ENCODE assay signal across 8 cellular contexts in genomic region chr20:45857114-45857835, GRCh38. TPM values are rescaled to one million over a fixed set of nuclear protein-coding genes. Genes with fewer than 3 reads are reported as not detected.
DNase-seq lines count a peak whose midpoint lies in the region; ATAC-seq and TF ChIP-seq lines count a peak whose summit lies in the region.

ACOT8 (minus strand) TSS chr20:45857392; CDS start chr20:45857315, 77 bp downstream.
ZSWIM3 (plus strand) TSS chr20:45857614; CDS start chr20:45857826, 212 bp downstream.

- H2AFZ ChIP-seq in DND-41 (ENCODE audit: low read depth, low read length): peak within 1 kb of the TSS; percentile 95
- H2AFZ ChIP-seq in KMS-11 (ENCODE audit: low read depth): peak within 1 kb of the TSS; percentile 95
- H2AFZ ChIP-seq in fibroblast of lung (ENCODE audit: low read length): peak within 1 kb of the TSS; percentile 84

- no peaks in the 10 kb centered on the region for H3K9me3 ChIP-seq in DND-41 (ENCODE audit: insufficient read depth, low read length, severe bottlenecking)
- no peaks in the 10 kb centered on the region for H3K9me3 ChIP-seq in Panc1 (ENCODE audit: control insufficient read depth, insufficient read depth, low read depth, low read length)
- no peaks in the 10 kb centered on the region for H3K9me3 ChIP-seq in fibroblast of lung (ENCODE audit: control insufficient read depth, insufficient read depth, low read depth, low read length)

- H3K9ac ChIP-seq in DND-41 (ENCODE audit: low read depth, low read length) (peak within 1 kb of the TSS; percentile 91), KMS-11 (peak within 1 kb of the TSS; percentile 56; the same call in 1 of the 2 replicates), fibroblast of lung (ENCODE audit: insufficient read depth, low read length) (peak within 1 kb of the TSS; percentile 74)

- H3K9me3 Mint-ChIP-seq in activated T-cell treated with anti-CD3 and anti-CD28 coated beads, Interleukin-2, amount 50 U/mL, for 72 hours: no peaks in the 10 kb centered on the region
- no peaks in the 10 kb centered on the region for H3K9me3 Mint-ChIP-seq in naive B cell
- H3K9me3 Mint-ChIP-seq in stimulated activated effector memory CD8-positive, alpha-beta T cell treated with anti-CD3 and anti-CD28 coated beads, Interleukin-12 subunit alpha, Interleukin-12 subunit beta, amount 100 ng/mL, for 72 hours: no peaks in the 10 kb centered on the region

- in situ Hi-C loops in Panc1 (cut with HindIII; ENCODE audit: low pct_unique_long_range_greater_than_20kb, low sequenced_read_pairs): no loop called here

- POLR2A ChIA-PET in Panc1 (lab: Charles Lee): no interaction called here

- peak within 1 kb of the TSS; percentile 97 for H3K27ac Mint-ChIP-seq in activated T-cell treated with anti-CD3 and anti-CD28 coated beads, Interleukin-2, amount 50 U/mL, for 72 hours
- H3K27ac Mint-ChIP-seq in naive B cell: peak within 1 kb of the TSS; percentile 91 to 97 (median 93)
- H3K27ac Mint-ChIP-seq in stimulated activated effector memory CD8-positive, alpha-beta T cell treated with anti-CD3 and anti-CD28 coated beads, Interleukin-12 subunit alpha, Interleukin-12 subunit beta, amount 100 ng/mL, for 72 hours: peak within 1 kb of the TSS; percentile 97

- H3K4me1 ChIP-seq in DND-41 (ENCODE audit: insufficient read depth, low read length) (peaks cover 47% of the 10 kb centered on the region), KMS-11 (ENCODE audit: low read depth, poor library complexity, severe bottlenecking) (peaks cover 30% of the 10 kb centered on the region), Panc1 (ENCODE audit: control insufficient read depth, insufficient read depth, low read length) (peaks cover 10% of the 10 kb centered on the region), fibroblast of lung (ENCODE audit: control insufficient read depth, extremely low read depth, insufficient read depth, low read length) (peaks cover 2% of the 10 kb centered on the region)

- H3K27me3 ChIP-seq in DND-41 (ENCODE audit: insufficient read depth, low read length, poor library complexity) (no peaks in the 10 kb centered on the region), KMS-11 (ENCODE audit: insufficient read depth, low read depth) (no peaks in the 10 kb centered on the region), Panc1 (ENCODE audit: control insufficient read depth, insufficient read depth, low read length) (no peaks in the 10 kb centered on the region), fibroblast of lung (ENCODE audit: control insufficient read depth, insufficient read depth, low read length) (no peaks in the 10 kb centered on the region)

- H3K27ac ChIP-seq in DND-41 (ENCODE audit: low read length) (peak within 1 kb of the TSS; percentile 83), KMS-11 (peak within 1 kb of the TSS; percentile 13; the same call in 1 of the 2 replicates), Panc1 (ENCODE audit: low read length) (peak within 1 kb of the TSS; percentile 85), fibroblast of lung (ENCODE audit: insufficient read depth, low read length) (peak within 1 kb of the TSS; percentile 73)

- H3K4me3 ChIP-seq in DND-41 (ENCODE audit: low read depth in 1 of 2, low read length in 2 of 2): peak within 1 kb of the TSS; percentile 93 to 94
- no peak within 1 kb of the TSS for H3K4me3 ChIP-seq in KMS-11 (IDR thresholded peaks at IDR 0.05; ENCODE audit: insufficient read depth, low read depth, low read length)
- H3K4me3 ChIP-seq in Panc1 (ENCODE audit: low read depth in 2 of 2, low read length in 2 of 2): peak within 1 kb of the TSS; percentile 81 to 93
- peak within 1 kb of the TSS; percentile 83 to 86 (median 86) for H3K4me3 ChIP-seq in fibroblast of lung (replicated peaks in 1 of 4; ENCODE audit: control extremely low read depth in 1 of 4, insufficient read depth in 1 of 4, low read depth in 3 of 4, low read length in 4 of 4)

- CTCF ChIA-PET in Panc1 (lab: Charles Lee): no interaction called here

- peak; percentile 99 for DNase-seq in DND-41
- peak; percentile 99 for DNase-seq in Panc1 (ENCODE audit: low read depth, low spot score)
- DNase-seq in activated T-cell treated with anti-CD3 and anti-CD28 coated beads, Interleukin-2, amount 50 U/mL, for 72 hours: peak; percentile 94 to 97
- DNase-seq in fibroblast of lung (ENCODE audit: low read depth in 2 of 2): peak; percentile 100
- peak; percentile 98 for DNase-seq in naive B cell
- DNase-seq in stimulated activated effector memory CD8-positive, alpha-beta T cell treated with anti-CD3 and anti-CD28 coated beads, Interleukin-12 subunit alpha, Interleukin-12 subunit beta, amount 100 ng/mL, for 72 hours (ENCODE audit: low spot score in 2 of 2): peak; percentile 83 to 94

- peaks cover 46% of the 10 kb centered on the region for H3K79me2 ChIP-seq in DND-41 (ENCODE audit: insufficient read depth, low read length)
- peaks cover 24% of the 10 kb centered on the region for H3K79me2 ChIP-seq in KMS-11 (ENCODE audit: insufficient read depth, low read depth)
- peaks cover 19% of the 10 kb centered on the region for H3K79me2 ChIP-seq in fibroblast of lung (ENCODE audit: control insufficient read depth, insufficient read depth, low read length)

- peaks cover 60% of the 10 kb centered on the region for H3K4me1 Mint-ChIP-seq in activated T-cell treated with anti-CD3 and anti-CD28 coated beads, Interleukin-2, amount 50 U/mL, for 72 hours (ENCODE audit: low read depth)
- H3K4me1 Mint-ChIP-seq in naive B cell: peaks cover 28 to 47% (median 46%) of the 10 kb centered on the region in 3 donors
- peaks cover 36% of the 10 kb centered on the region for H3K4me1 Mint-ChIP-seq in stimulated activated effector memory CD8-positive, alpha-beta T cell treated with anti-CD3 and anti-CD28 coated beads, Interleukin-12 subunit alpha, Interleukin-12 subunit beta, amount 100 ng/mL, for 72 hours

- no TSS peak for BruUV-seq in Panc1 (replicated peaks; lab: Mats Ljungman, UMichigan)

- H3K4me2 ChIP-seq in DND-41 (ENCODE audit: insufficient read depth, low read length): peak within 1 kb of the TSS; percentile 80
- H3K4me2 ChIP-seq in KMS-11: peak within 1 kb of the TSS; percentile 93
- peak within 1 kb of the TSS; percentile 88 for H3K4me2 ChIP-seq in fibroblast of lung (ENCODE audit: extremely low read depth, insufficient read depth, low read length)

- peaks cover under 1 to 2% of the 10 kb centered on the region in 2 donors for H3K36me3 Mint-ChIP-seq in activated T-cell treated with anti-CD3 and anti-CD28 coated beads, Interleukin-2, amount 50 U/mL, for 72 hours (ENCODE audit: insufficient read depth in 2 of 2)
- peaks cover 6 to 11% of the 10 kb centered on the region in 2 donors for H3K36me3 Mint-ChIP-seq in naive B cell
- H3K36me3 Mint-ChIP-seq in stimulated activated effector memory CD8-positive, alpha-beta T cell treated with anti-CD3 and anti-CD28 coated beads, Interleukin-12 subunit alpha, Interleukin-12 subunit beta, amount 100 ng/mL, for 72 hours: peaks cover 15% of the 10 kb centered on the region

- peak within 1 kb of the TSS; percentile 95 to 98 for H3K4me3 Mint-ChIP-seq in activated T-cell treated with anti-CD3 and anti-CD28 coated beads, Interleukin-2, amount 50 U/mL, for 72 hours
- H3K4me3 Mint-ChIP-seq in naive B cell: peak within 1 kb of the TSS; percentile 91 to 99 (median 95)
- H3K4me3 Mint-ChIP-seq in stimulated activated effector memory CD8-positive, alpha-beta T cell treated with anti-CD3 and anti-CD28 coated beads, Interleukin-12 subunit alpha, Interleukin-12 subunit beta, amount 100 ng/mL, for 72 hours: peak within 1 kb of the TSS; percentile 98

- TF ChIP-seq CTCF in DND-41 (IDR thresholded peaks at IDR 0.05; ENCODE audit: borderline replicate concordance, extremely low read depth, low read length, poor library complexity, severe bottlenecking): no peak
- no peak for TF ChIP-seq CTCF in KMS-11 (conservative IDR thresholded peaks at IDR 0.05; ENCODE audit: low read depth, low read length)
- TF ChIP-seq CTCF in Panc1 (IDR thresholded peaks at IDR 0.05): no peak
- no peak for TF ChIP-seq CTCF in fibroblast of lung (conservative IDR thresholded peaks at IDR 0.05 in 1 of 2, IDR thresholded peaks at IDR 0.05 in 1 of 2; ENCODE audit: low read depth in 1 of 2, low read length in 2 of 2)

- H3K36me3 ChIP-seq in DND-41 (ENCODE audit: insufficient read depth, low read length) (peaks cover 16% of the 10 kb centered on the region), KMS-11 (ENCODE audit: insufficient read depth) (no peaks in the 10 kb centered on the region), Panc1 (ENCODE audit: control insufficient read depth, insufficient read depth, low read length) (no peaks in the 10 kb centered on the region; the same call in none of the 2 replicates), fibroblast of lung (ENCODE audit: control insufficient read depth, insufficient read depth, low read length) (peaks cover 3% of the 10 kb centered on the region)

- peak; percentile 97 for ATAC-seq in DND-41 (ENCODE audit: insufficient read depth, low read depth)
- ATAC-seq in GM21786 (IDR thresholded peaks at IDR 0.05; ENCODE audit: unreplicated experiment): peak; percentile 96
- ATAC-seq in Panc1: peak; percentile 98
- peak; percentile 97 for ATAC-seq in activated T-cell treated with anti-CD3 and anti-CD28 coated beads, Interleukin-2, amount 50 U/mL, for 72 hours (replicated peaks in 1 of 2)
- ATAC-seq in naive B cell (ENCODE audit: low read depth in 2 of 2): peak; percentile 97
- peak; percentile 98 for ATAC-seq in stimulated activated effector memory CD8-positive, alpha-beta T cell treated with anti-CD3 and anti-CD28 coated beads, Interleukin-12 subunit alpha, Interleukin-12 subunit beta, amount 100 ng/mL, for 72 hours

- H4K20me1 ChIP-seq in DND-41 (ENCODE audit: insufficient read depth, low read length) (no peaks in the 10 kb centered on the region), KMS-11 (ENCODE audit: insufficient read depth) (no peaks in the 10 kb centered on the region), fibroblast of lung (ENCODE audit: control insufficient read depth, extremely low read depth, insufficient read depth, low read length) (no peaks in the 10 kb centered on the region)

- intact Hi-C loops in Panc1 (cut with micrococcal nuclease; ENCODE audit: unreplicated experiment): no loop called here

- H3K27me3 Mint-ChIP-seq in activated T-cell treated with anti-CD3 and anti-CD28 coated beads, Interleukin-2, amount 50 U/mL, for 72 hours (ENCODE audit: low read depth): no peaks in the 10 kb centered on the region
- no peaks in the 10 kb centered on the region for H3K27me3 Mint-ChIP-seq in naive B cell

RNA-seq across cellular contexts. Expression of gene ACOT8, which starts in this region (rescaled TPM):
- total RNA-seq in Panc1 (2021; ENCODE audit: unreplicated experiment) (21.1 TPM), fibroblast of lung (35.2 and 44.4 TPM in 2 replicates)
- polyA plus RNA-seq in Panc1 (2012; ENCODE audit: insufficient read length): 41.7 TPM
- 10 to 100 TPM; 27.9 to 34.3 TPM for total RNA-seq in activated T-cell treated with anti-CD3 and anti-CD28 coated beads, Interleukin-2, amount 50 U/mL, for 72 hours
- polyA plus RNA-seq in fibroblast of lung (18.0 and 22.6 TPM in 2 replicates), naive B cell (ENCODE audit: low read depth in 6 of 6) (10 to 100 TPM; 35.4 to 46.7 (median 38.7) TPM)
- 17.7 and 25.0 TPM in 2 replicates for polyA plus RNA-seq in fibroblast of lung (2012)
- polyA minus RNA-seq in fibroblast of lung (ENCODE audit: low replicate concordance): 47.3 and 57.3 TPM in 2 replicates

RNA-seq across cellular contexts. Expression of gene ZSWIM3, which starts in this region (rescaled TPM):
- 3.6 TPM for total RNA-seq in Panc1 (2021; ENCODE audit: unreplicated experiment)
- 4.1 TPM for polyA plus RNA-seq in Panc1 (2012; ENCODE audit: insufficient read length)
- 1 to 10 TPM; 6.5 to 6.7 TPM for total RNA-seq in activated T-cell treated with anti-CD3 and anti-CD28 coated beads, Interleukin-2, amount 50 U/mL, for 72 hours
- 5.6 and 7.6 TPM in 2 replicates for total RNA-seq in fibroblast of lung
- 3.4 and 3.6 TPM in 2 replicates for polyA plus RNA-seq in fibroblast of lung
- 2.3 and 2.6 TPM in 2 replicates for polyA plus RNA-seq in fibroblast of lung (2012)
- polyA minus RNA-seq in fibroblast of lung (ENCODE audit: low replicate concordance): 10.2 and 12.1 TPM in 2 replicates
- 1 to 10 TPM in 5 of 6 donors, not detected in 1; 1.3 to 2.9 (median 1.8) TPM for polyA plus RNA-seq in naive B cell (ENCODE audit: low read depth in 6 of 6)

Comparison
In these comparisons a context has a peak if more than half of its experiments do, and no peak if none do; other contexts are left out.
1. H3K27ac ChIP-seq: peak in every context shown above with its lines; median percentile 85 in Panc1; 83 in DND-41; 73 in fibroblast of lung; 13 in KMS-11.